Comparison of ENCODE assay signal across 17 cellular contexts in the genomic region with DNA sequence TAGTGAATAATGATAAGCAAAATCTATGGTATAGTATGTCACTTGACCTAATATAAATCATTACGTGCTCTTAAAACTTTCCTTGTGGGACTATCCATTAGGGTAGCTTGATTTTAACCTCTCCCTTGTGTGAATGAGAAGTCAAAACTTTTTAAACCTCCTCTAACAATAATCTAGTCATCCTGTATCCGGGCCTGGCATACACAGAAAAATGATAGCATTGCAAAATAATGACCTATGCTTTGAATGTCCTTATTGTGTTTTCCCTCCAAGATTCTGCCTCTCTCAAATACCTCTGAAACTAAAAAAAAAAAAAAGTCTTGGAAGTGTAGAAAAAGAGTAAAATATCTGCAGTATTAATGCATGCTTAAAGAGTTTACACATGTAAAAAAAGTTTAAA.
DNase-seq lines count a peak whose midpoint lies in the region; ATAC-seq, FAIRE-seq and TF ChIP-seq lines count a peak whose summit lies in the region.
"Had no signal": no experiment of that assay in that cellular context is flagged by ENCODE, and none has a peak within 500 bp of the region (broad histone marks: within the 10 kb centered on the region; RNA-seq: fewer than 3 reads in every experiment).

No MANE protein-coding gene starts in this region.

- H3K27ac ChIP-seq in astrocyte (ENCODE audit: low read depth, low read length) (no peak overlapping the region), mesodermal cell (ENCODE audit: low read depth, low read length, severe bottlenecking) (peak overlapping the region; percentile 50), vagina (peak overlapping the region; percentile 33)
- H3K27ac ChIP-seq: 22Rv1 had no signal

- no peak for TF ChIP-seq CTCF in astrocyte (IDR thresholded peaks at IDR 0.05; ENCODE audit: insufficient read depth, low read depth, low read length)
- TF ChIP-seq CTCF in vagina (IDR thresholded peaks at IDR 0.05): no peak

- H3K9me3 ChIP-seq in astrocyte (ENCODE audit: insufficient read depth, low read depth, low read length) (no peaks in the 10 kb centered on the region), mesodermal cell (ENCODE audit: control insufficient read depth, low read length) (no peaks in the 10 kb centered on the region), vagina (no peaks in the 10 kb centered on the region)
- H3K9me3 ChIP-seq: Caco-2 had no signal

- no peak overlapping the region for H3K9ac ChIP-seq in astrocyte (ENCODE audit: low read length)

- TF ChIP-seq POLR2A in vagina (IDR thresholded peaks at IDR 0.05): no peak
- TF ChIP-seq POLR2A in GM12891 (IDR thresholded peaks at IDR 0.05; ENCODE audit: low read depth, low read length): no peak

- H3K27me3 Mint-ChIP-seq in astrocyte (ENCODE audit: low read depth, unreplicated experiment): no peaks in the 10 kb centered on the region
- H3K27me3 Mint-ChIP-seq in activated naive CD4-positive, alpha-beta T cell treated with anti-CD3 and anti-CD28 coated beads, Interleukin-2, amount 10 ng/mL, durations not matched to agents 7 days and 5 days: no peaks in the 10 kb centered on the region

- no CpG with 5 or more reads among the region's 2 CpGs for whole genome bisulfite sequencing in mesodermal cell (ENCODE audit: insufficient coverage in 2 of 2), 2 experiments

- no peak overlapping the region for H2AFZ ChIP-seq in astrocyte (ENCODE audit: low read depth, low read length)

- no peak overlapping the region for H3K4me2 ChIP-seq in astrocyte (ENCODE audit: low read length)

- no peaks in the 10 kb centered on the region for H3K79me2 ChIP-seq in astrocyte (ENCODE audit: insufficient read depth, low read length)

- H3K9me3 Mint-ChIP-seq in astrocyte (ENCODE audit: unreplicated experiment): no peaks in the 10 kb centered on the region
- no peaks in the 10 kb centered on the region for H3K9me3 Mint-ChIP-seq in activated naive CD4-positive, alpha-beta T cell treated with anti-CD3 and anti-CD28 coated beads, Interleukin-2, amount 10 ng/mL, durations not matched to agents 7 days and 5 days
- H3K9me3 Mint-ChIP-seq: CD14-positive monocyte; CD8-positive, alpha-beta T cell; H9 had no signal

- H3K4me1 ChIP-seq in astrocyte (ENCODE audit: insufficient read depth, low read length) (no peaks in the 10 kb centered on the region), mesodermal cell (ENCODE audit: control insufficient read depth, insufficient read depth, low read length, poor library complexity, severe bottlenecking) (no peaks in the 10 kb centered on the region), vagina (no peaks in the 10 kb centered on the region)
- H3K4me1 ChIP-seq: Caco-2 had no signal

- H3K4me3 ChIP-seq in astrocyte (ENCODE audit: insufficient read depth, low read depth, low read length) (no peak overlapping the region), mesodermal cell (ENCODE audit: extremely low read depth, insufficient read depth, low read length, poor library complexity, severe bottlenecking) (no peak overlapping the region), vagina (no peak overlapping the region)

- CTCF ChIA-PET in activated naive CD4-positive, alpha-beta T cell treated with anti-CD3 and anti-CD28 coated beads, Interleukin-2, amount 10 ng/mL, durations not matched to agents 7 days and 5 days (lab: Charles Lee): no interaction called here

- no peaks in the 10 kb centered on the region for H3K36me3 ChIP-seq in astrocyte (ENCODE audit: insufficient read depth, low read length)
- H3K36me3 ChIP-seq in mesodermal cell (ENCODE audit: control insufficient read depth, insufficient read depth, low read length): no peaks in the 10 kb centered on the region
- H3K36me3 ChIP-seq in vagina: no peaks in the 10 kb centered on the region

- FAIRE-seq in astrocyte (lab: Jason Lieb, UNC) (no peak), GM12891 (lab: Jason Lieb, UNC) (no peak)
- FAIRE-seq: GM19239 had no signal

- ATAC-seq in HG02763 (IDR thresholded peaks at IDR 0.05; ENCODE audit: unreplicated experiment): no peak
- ATAC-seq: CD8-positive, alpha-beta T cell had no signal

- no peaks in the 10 kb centered on the region for H3K27me3 ChIP-seq in astrocyte (ENCODE audit: insufficient read depth, low read length)
- no peaks in the 10 kb centered on the region for H3K27me3 ChIP-seq in vagina

- intact Hi-C loops in vagina (cut with DNase I): no loop called here

- H4K20me1 ChIP-seq in astrocyte (ENCODE audit: insufficient read depth, low read length): no peaks in the 10 kb centered on the region

- no peak overlapping the region for H3K4me3 Mint-ChIP-seq in astrocyte (ENCODE audit: unreplicated experiment)
- H3K4me3 Mint-ChIP-seq in activated naive CD4-positive, alpha-beta T cell treated with anti-CD3 and anti-CD28 coated beads, Interleukin-2, amount 10 ng/mL, durations not matched to agents 7 days and 5 days: no peak overlapping the region
- H3K4me3 Mint-ChIP-seq: CD14-positive monocyte; CD8-positive, alpha-beta T cell; H9 had no signal

- peak; percentile 36 for DNase-seq in NCI-H446 treated with DMSO at 0.1 percent for 48 hours (lab: John Stamatoyannopoulos, UW)
- DNase-seq in NCI-H446 (lab: John Stamatoyannopoulos, UW): no peak
- DNase-seq in astrocyte (ENCODE audit: low read depth): no peak
- DNase-seq in vagina (ENCODE audit: extremely low spot score in 2 of 2): no peak
- no peak for DNase-seq in activated naive CD4-positive, alpha-beta T cell treated with anti-CD3 and anti-CD28 coated beads, Interleukin-2, amount 10 ng/mL, durations not matched to agents 7 days and 5 days
- no peak for DNase-seq in GM12891 (ENCODE audit: insufficient read length, low spot score)
- DNase-seq: Caco-2; CD8-positive, alpha-beta T cell; DND-41; GDM1; GOT3; H9 had no signal

- peak overlapping the region; percentile 67 for H3K27ac Mint-ChIP-seq in astrocyte (ENCODE audit: unreplicated experiment)
- no peak overlapping the region for H3K27ac Mint-ChIP-seq in activated naive CD4-positive, alpha-beta T cell treated with anti-CD3 and anti-CD28 coated beads, Interleukin-2, amount 10 ng/mL, durations not matched to agents 7 days and 5 days
- H3K27ac Mint-ChIP-seq: CD14-positive monocyte; CD8-positive, alpha-beta T cell had no signal

- H3K4me1 Mint-ChIP-seq in astrocyte (ENCODE audit: low read depth, unreplicated experiment): peaks cover 6% of the 10 kb centered on the region
- no peaks in the 10 kb centered on the region for H3K4me1 Mint-ChIP-seq in activated naive CD4-positive, alpha-beta T cell treated with anti-CD3 and anti-CD28 coated beads, Interleukin-2, amount 10 ng/mL, durations not matched to agents 7 days and 5 days
- H3K4me1 Mint-ChIP-seq: CD14-positive monocyte, H9 had no signal

- no peaks in the 10 kb centered on the region for H3K36me3 Mint-ChIP-seq in astrocyte (ENCODE audit: low read depth, unreplicated experiment)
- H3K36me3 Mint-ChIP-seq in activated naive CD4-positive, alpha-beta T cell treated with anti-CD3 and anti-CD28 coated beads, Interleukin-2, amount 10 ng/mL, durations not matched to agents 7 days and 5 days: no peaks in the 10 kb centered on the region
- H3K36me3 Mint-ChIP-seq: CD14-positive monocyte; CD8-positive, alpha-beta T cell had no signal

TF ChIP-seq in GM12891, 5 proteins besides CTCF, POLR2A, EP300 and RAD21:
- TF ChIP-seq PAX5 (IDR thresholded peaks at IDR 0.05; ENCODE audit: insufficient read depth, low read length, severe bottlenecking) (no peak), POU2F2 (IDR thresholded peaks at IDR 0.05; ENCODE audit: low read depth, low read length) (no peak), SPI1 (IDR thresholded peaks at IDR 0.05; ENCODE audit: low read depth, low read length) (no peak), POLR2AphosphoS5 (IDR thresholded peaks at IDR 0.05; ENCODE audit: low read depth, low read length) (no peak), TAF1 (IDR thresholded peaks at IDR 0.05; ENCODE audit: low read depth, low read length) (no peak)
TF ChIP-seq in GM12891: peak in this region for 0.
